19 cellular contexts compared by ENCODE assay signal in genomic region chr16:1530349-1530882, GRCh38. TPM values are rescaled to one million over a fixed set of nuclear protein-coding genes. Genes with fewer than 3 reads are reported as not detected.
DNase-seq lines count a peak whose midpoint lies in the region; ATAC-seq, FAIRE-seq and TF ChIP-seq lines count a peak whose summit lies in the region.
"Had no signal": no experiment of that assay in that cellular context is flagged by ENCODE, and none has a peak within 500 bp of the region (broad histone marks: within the 10 kb centered on the region; RNA-seq: fewer than 3 reads in every experiment).

No MANE protein-coding gene starts in this region.

- H3K9me3 ChIP-seq in keratinocyte (ENCODE audit: control insufficient read depth, low read depth, low read length), result no peaks in the 10 kb centered on the region
- no peaks in the 10 kb centered on the region for H3K9me3 ChIP-seq in psoas muscle

- no peak for ATAC-seq in stimulated activated naive CD8-positive, alpha-beta T cell treated with anti-CD3 and anti-CD28 coated beads, Interleukin-15, amount 100 ng/mL, for 72 hours
- no peak for ATAC-seq in stimulated activated naive CD8-positive, alpha-beta T cell treated with anti-CD3 and anti-CD28 coated beads, Interleukin-15, Interleukin-2, amounts not matched to agents 100 U/mL and 50 U/mL, for 24 hours
- ATAC-seq in psoas muscle, result no peak

- 80 to 87% (median 86%) methylated on average over 27 of the region's 27 CpGs for WGBS in psoas muscle, 3 donors

- dilution Hi-C loops in keratinocyte (cut with MboI; ENCODE audit: extremely low pct_ligation_motif_present, low sequenced_read_pairs), result no loop called here

- H3K36me3 ChIP-seq in keratinocyte (ENCODE audit: control insufficient read depth in 2 of 2, extremely low read depth in 1 of 2, insufficient read depth in 2 of 2, low read length in 2 of 2) (no peaks in the 10 kb centered on the region), psoas muscle (ENCODE audit: insufficient read depth in 1 of 2, low read depth in 1 of 2) (no peaks in the 10 kb centered on the region)

- H3K27me3 ChIP-seq in keratinocyte (ENCODE audit: control insufficient read depth, extremely low read depth, insufficient read depth, low read length) (peaks cover 6% of the 10 kb centered on the region), psoas muscle (ENCODE audit: insufficient read depth in 3 of 3, low read length in 2 of 3) (no peaks in the 10 kb centered on the region)

- H3K9ac ChIP-seq in keratinocyte (ENCODE audit: control insufficient read depth, extremely low read depth, insufficient read depth, low read length), result peak overlapping the region; percentile 37

- H3K79me2 ChIP-seq in keratinocyte (ENCODE audit: control insufficient read depth, insufficient read depth, low read length), result no peaks in the 10 kb centered on the region

- no peaks in the 10 kb centered on the region for H3K9me3 Mint-ChIP-seq in stimulated activated naive CD8-positive, alpha-beta T cell treated with anti-CD3 and anti-CD28 coated beads, Interleukin-15, amount 100 ng/mL, for 72 hours
- H3K9me3 Mint-ChIP-seq: dendritic cell treated with granulocyte-macrophage colony-stimulating factor and Interleukin-4, amounts not matched to agents 40 ng/mL and 50 ng/mL, for 4 days had no signal

- H3K9me1 ChIP-seq in keratinocyte (ENCODE audit: control insufficient read depth, extremely low read depth, insufficient read depth, low read length), result no peaks in the 10 kb centered on the region

- intact Hi-C loops in psoas muscle (cut with DNase I), result loop anchor here in 1 of 2 donors (5.0 kb wide), 1 partner anchor 38 kb away; the partner anchor contains the start of gene TELO2

- peaks cover 46% of the 10 kb centered on the region for H3K4me1 Mint-ChIP-seq in stimulated activated naive CD8-positive, alpha-beta T cell treated with anti-CD3 and anti-CD28 coated beads, Interleukin-15, amount 100 ng/mL, for 72 hours

- H3K27ac ChIP-seq in keratinocyte (ENCODE audit: control insufficient read depth, insufficient read depth, low read length), result peak overlapping the region; percentile 39
- H3K27ac ChIP-seq in psoas muscle, result peak overlapping the region; percentile 79
- H3K27ac ChIP-seq: PC-9 had no signal

- H3K27ac Mint-ChIP-seq in stimulated activated naive CD8-positive, alpha-beta T cell treated with anti-CD3 and anti-CD28 coated beads, Interleukin-15, amount 100 ng/mL, for 72 hours, result peak overlapping the region; percentile 47 to 76
- H3K27ac Mint-ChIP-seq: dendritic cell treated with granulocyte-macrophage colony-stimulating factor and Interleukin-4, amounts not matched to agents 40 ng/mL and 50 ng/mL, for 4 days had no signal

- FAIRE-seq in keratinocyte (lab: Jason Lieb, UNC), result peak; percentile 62
- no peak for FAIRE-seq in GM19239 (lab: Jason Lieb, UNC)
- FAIRE-seq: GM12892 had no signal

- H4K20me1 ChIP-seq in keratinocyte (ENCODE audit: control insufficient read depth, extremely low read depth, insufficient read depth, low read length), result no peaks in the 10 kb centered on the region

- H3K4me3 ChIP-seq in keratinocyte (ENCODE audit: control insufficient read depth in 2 of 3, extremely low read depth in 1 of 3, insufficient read depth in 2 of 3, low read depth in 1 of 3, low read length in 3 of 3), result peak overlapping the region in 1 of 3 experiments; percentile 11
- peak overlapping the region; percentile 36 for H3K4me3 ChIP-seq in psoas muscle
- H3K4me3 ChIP-seq: PC-9 had no signal

- H3K4me3 Mint-ChIP-seq in stimulated activated naive CD8-positive, alpha-beta T cell treated with anti-CD3 and anti-CD28 coated beads, Interleukin-15, amount 100 ng/mL, for 72 hours, result no peak overlapping the region
- H3K4me3 Mint-ChIP-seq: dendritic cell treated with granulocyte-macrophage colony-stimulating factor and Interleukin-4, amounts not matched to agents 40 ng/mL and 50 ng/mL, for 4 days had no signal

- DNase-seq in stimulated activated naive CD8-positive, alpha-beta T cell treated with anti-CD3 and anti-CD28 coated beads, Interleukin-15, amount 100 ng/mL, for 72 hours, result no peak
- DNase-seq in stimulated activated naive CD8-positive, alpha-beta T cell treated with anti-CD3 and anti-CD28 coated beads, Interleukin-15, Interleukin-2, amounts not matched to agents 100 U/mL and 50 U/mL, for 24 hours, result no peak
- peak; percentile 81 for DNase-seq in keratinocyte (ENCODE audit: low read depth, low spot score)
- peak in 1 of 2 donors; percentile 39 for DNase-seq in psoas muscle
- no peak for DNase-seq in SHP77 treated with DMSO at 0.1 percent for 48 hours (lab: John Stamatoyannopoulos, UW)
- no peak for DNase-seq in NCI-H2227 (lab: John Stamatoyannopoulos, UW; ENCODE audit: unreplicated experiment)
- DNase-seq in GM19239 (ENCODE audit: insufficient read length, low spot score), result no peak
- DNase-seq in NCI-H526 (lab: John Stamatoyannopoulos, UW), result no peak
- DNase-seq: activated naive CD4-positive, alpha-beta T cell treated with anti-CD3 and anti-CD28 coated beads, Interleukin-2, amount 50 U/mL, for 16 hours; GOT3; MM.1S; NCI-H2227 treated with DMSO at 0.1 percent for 48 hours; PC-9; T-helper 9 cell had no signal

- no peaks in the 10 kb centered on the region for H3K27me3 Mint-ChIP-seq in stimulated activated naive CD8-positive, alpha-beta T cell treated with anti-CD3 and anti-CD28 coated beads, Interleukin-15, amount 100 ng/mL, for 72 hours

- peak overlapping the region; percentile 53 for H2AFZ ChIP-seq in keratinocyte (ENCODE audit: control insufficient read depth, low read length)
- H2AFZ ChIP-seq: PC-9 had no signal

- peak overlapping the region; percentile 75 for H3K4me2 ChIP-seq in keratinocyte (ENCODE audit: control insufficient read depth, extremely low read depth, insufficient read depth, low read depth, low read length)
- H3K4me2 ChIP-seq: PC-9 had no signal

- H3K4me1 ChIP-seq in keratinocyte (ENCODE audit: control insufficient read depth, extremely low read depth, insufficient read depth, low read length), result peaks cover 49% of the 10 kb centered on the region
- peaks cover 11% of the 10 kb centered on the region for H3K4me1 ChIP-seq in psoas muscle

- TF ChIP-seq CTCF in keratinocyte (optimal IDR thresholded peaks at IDR 0.05 in 1 of 3, IDR thresholded peaks at IDR 0.05 in 1 of 3, conservative IDR thresholded peaks at IDR 0.05 in 1 of 3; ENCODE audit: extremely low read depth in 1 of 3, insufficient read depth in 2 of 3, low read length in 3 of 3) (no peak), psoas muscle (IDR thresholded peaks at IDR 0.05) (no peak)

RNA-seq across cellular contexts. Expression of gene TMEM204, which starts 3.0 kb away (rescaled TPM):
- 0.86 to 1.3 TPM (median 1.0 TPM) in 3 replicates for polyA plus RNA-seq in keratinocyte
- not detected for polyA plus RNA-seq in keratinocyte (2011; ENCODE audit: low read depth)
- 0.69 and 1.2 TPM in 2 replicates for polyA plus RNA-seq in keratinocyte (2011; cell fraction: cytosol; rRNA removed)
- polyA plus RNA-seq in keratinocyte (2011; cell fraction: nucleus; rRNA removed), result 0.60 and 0.80 TPM in 2 replicates
- polyA plus RNA-seq in keratinocyte (2012; ENCODE audit: low replicate concordance), result 0.08 and 1.6 TPM in 2 replicates
- 1.1 to 1.7 TPM in 2 of 3 replicates, not detected in the other for polyA minus RNA-seq in keratinocyte
- 0.96 TPM for polyA minus RNA-seq in keratinocyte (2011; cell fraction: cytosol; rRNA and poly(A)+ RNA removed)
- 0.39 and 0.53 TPM in 2 replicates for polyA minus RNA-seq in keratinocyte (2011; cell fraction: nucleus; rRNA and poly(A)+ RNA removed)
- 10 to 100 TPM in 2 of 4 donors, 1 to 10 TPM in 2; 7.5 to 21.7 (median 10.2) TPM for total RNA-seq in psoas muscle
- polyA plus RNA-seq in psoas muscle, result 10 to 100 TPM; 11.8 to 22.3 (median 12.0) TPM
- total RNA-seq: Daoy, PC-9 had no signal

RNA-seq across cellular contexts. Expression of gene TELO2, which starts 37.3 kb away (rescaled TPM):
- polyA plus RNA-seq in keratinocyte (7.9 to 11.3 TPM (median 11.3 TPM) in 3 replicates), psoas muscle (10 to 100 TPM; 11.6 to 18.3 (median 14.0) TPM)
- polyA plus RNA-seq in keratinocyte (2011; ENCODE audit: low read depth), result 4.3 TPM
- 2.7 and 7.5 TPM in 2 replicates for polyA plus RNA-seq in keratinocyte (2011; cell fraction: cytosol; rRNA removed)
- 36.3 and 41.6 TPM in 2 replicates for polyA plus RNA-seq in keratinocyte (2011; cell fraction: nucleus; rRNA removed)
- 9.1 and 18.3 TPM in 2 replicates for polyA plus RNA-seq in keratinocyte (2012; ENCODE audit: low replicate concordance)
- polyA minus RNA-seq in keratinocyte, result 4.9 to 14.3 TPM (median 5.1 TPM) in 3 replicates
- 15.3 TPM for polyA minus RNA-seq in keratinocyte (2011; cell fraction: cytosol; rRNA and poly(A)+ RNA removed)
- polyA minus RNA-seq in keratinocyte (2011; cell fraction: nucleus; rRNA and poly(A)+ RNA removed), result 17.3 and 18.2 TPM in 2 replicates
- 10 to 100 TPM; 15.8 to 23.8 (median 19.6) TPM for total RNA-seq in psoas muscle

RNA-seq across cellular contexts. Expression of gene PTX4, which starts 41.7 kb away (rescaled TPM):
- not detected in 3 replicates for polyA plus RNA-seq in keratinocyte
- polyA plus RNA-seq in keratinocyte (2011; ENCODE audit: low read depth), result not detected
- not detected in 2 replicates for polyA plus RNA-seq in keratinocyte (2011; cell fraction: cytosol; rRNA removed)
- not detected in 2 replicates for polyA plus RNA-seq in keratinocyte (2011; cell fraction: nucleus; rRNA removed)
- polyA plus RNA-seq in keratinocyte (2012; ENCODE audit: low replicate concordance), result not detected in 2 replicates
- not detected in 3 replicates for polyA minus RNA-seq in keratinocyte
- polyA minus RNA-seq in keratinocyte (2011; cell fraction: cytosol; rRNA and poly(A)+ RNA removed), result not detected
- polyA minus RNA-seq in keratinocyte (2011; cell fraction: nucleus; rRNA and poly(A)+ RNA removed), result not detected in 2 replicates
- under 1 TPM in 1 of 4 donors, not detected in 3; 0.26 TPM for total RNA-seq in psoas muscle
- polyA plus RNA-seq in psoas muscle, result under 1 TPM in 2 of 3 donors, not detected in 1; 0.04 to 0.23 TPM
- total RNA-seq: activated CD8-positive, alpha-beta memory T cell treated with anti-CD3 and anti-CD28 coated beads for 36 hours; Daoy; renal cortical epithelial cell had no signal

RNA-seq across cellular contexts. Expression of gene CLCN7, which starts 55.6 kb away (rescaled TPM):
- polyA plus RNA-seq in keratinocyte, result 13.3 to 26.3 TPM (median 23.3 TPM) in 3 replicates
- 18.1 TPM for polyA plus RNA-seq in keratinocyte (2011; ENCODE audit: low read depth)
- 8.3 and 16.4 TPM in 2 replicates for polyA plus RNA-seq in keratinocyte (2011; cell fraction: cytosol; rRNA removed)
- polyA plus RNA-seq in keratinocyte (2011; cell fraction: nucleus; rRNA removed), result 97.3 and 129 TPM in 2 replicates
- polyA plus RNA-seq in keratinocyte (2012; ENCODE audit: low replicate concordance), result 41.2 and 53.1 TPM in 2 replicates
- polyA minus RNA-seq in keratinocyte, result 35.4 to 43.0 TPM (median 38.5 TPM) in 3 replicates
- polyA minus RNA-seq in keratinocyte (2011; cell fraction: cytosol; rRNA and poly(A)+ RNA removed), result 25.1 TPM
- polyA minus RNA-seq in keratinocyte (2011; cell fraction: nucleus; rRNA and poly(A)+ RNA removed), result 114 and 126 TPM in 2 replicates
- 10 to 100 TPM; 41.2 to 65.4 (median 46.2) TPM for total RNA-seq in psoas muscle
- polyA plus RNA-seq in psoas muscle, result 10 to 100 TPM; 27.0 to 33.6 (median 29.7) TPM
